Comparison of ENCODE assay signal across 26 cellular contexts in genomic region chr2:205543937-205544702, GRCh38.
DNase-seq lines count a peak whose midpoint lies in the region; ATAC-seq, FAIRE-seq and TF ChIP-seq lines count a peak whose summit lies in the region.
"Had no signal": no experiment of that assay in that cellular context is flagged by ENCODE, and none has a peak within 500 bp of the region (broad histone marks: within the 10 kb centered on the region; RNA-seq: fewer than 3 reads in every experiment).

No MANE protein-coding gene starts in this region.

- H3K9me3 ChIP-seq in neural cell (ENCODE audit: low read length), result no peaks in the 10 kb centered on the region
- H3K9me3 ChIP-seq: prostate gland had no signal

- H3K27me3 ChIP-seq in neural cell (ENCODE audit: insufficient read depth, low read depth, low read length), result no peaks in the 10 kb centered on the region

- H3K9ac ChIP-seq in neural cell (ENCODE audit: low read length), result peak overlapping the region; percentile 38

- no peak overlapping the region for H3K4me3 Mint-ChIP-seq in activated T-helper 17 cell treated with anti-CD3 and anti-CD28 coated beads, Interleukin-2, amount 50 U/mL, for 72 hours
- H3K4me3 Mint-ChIP-seq: central memory CD8-positive, alpha-beta T cell; H9; nephron progenitor cell; T-helper 1 cell treated with Interleukin-12 subunit alpha and Interleukin-12 subunit beta and Interleukin-4 antibody, amounts not matched to agents 30 μg/mL and 1 μg/mL, for 36 hours had no signal

- TF ChIP-seq CTCF in neural cell (IDR thresholded peaks at IDR 0.05; ENCODE audit: poor library complexity, severe bottlenecking), result no peak

- peak; percentile 32 for DNase-seq in NCI-H2227 (lab: John Stamatoyannopoulos, UW; ENCODE audit: unreplicated experiment)
- DNase-seq in NCI-H2227 treated with DMSO at 0.1 percent for 48 hours (lab: John Stamatoyannopoulos, UW), result no peak
- DNase-seq in HCEC 1CT, result peak; percentile 15
- DNase-seq in HTR-8/SVneo (ENCODE audit: insufficient read length, low spot score), result no peak
- no peak for DNase-seq in stimulated activated CD4-positive, alpha-beta T cell treated with anti-CD3 and anti-CD28 coated beads, Interleukin-2, amount 100 ng/mL, for 24 hours
- DNase-seq: activated CD8-positive, alpha-beta memory T cell treated with anti-CD3 and anti-CD28 coated beads for 24 hours; H9; left cardiac atrium; NCI-H187 treated with DMSO at 0.1 percent for 48 hours; NCI-H510A; nephron progenitor cell; PC-3; SHP77 treated with DMSO at 0.1 percent for 48 hours; small intestine; stimulated activated CD4-positive, alpha-beta T cell treated with anti-CD3 and anti-CD28 coated beads, Interleukin-4, amount 100 ng/mL, for 1 hour; WERI-Rb-1 had no signal

- no peaks in the 10 kb centered on the region for H3K27me3 Mint-ChIP-seq in activated T-helper 17 cell treated with anti-CD3 and anti-CD28 coated beads, Interleukin-2, amount 50 U/mL, for 72 hours
- H3K27me3 Mint-ChIP-seq: central memory CD8-positive, alpha-beta T cell had no signal

- peak; percentile 94 for TF ChIP-seq EP300 in neural cell (conservative IDR thresholded peaks at IDR 0.05; ENCODE audit: poor library complexity, severe bottlenecking)

- no peaks in the 10 kb centered on the region for H3F3A ChIP-seq in neural cell (ENCODE audit: insufficient read depth, low read length, poor library complexity, severe bottlenecking)

- H3K36me3 ChIP-seq in neural cell (ENCODE audit: insufficient read depth, low read length), result no peaks in the 10 kb centered on the region
- H3K36me3 ChIP-seq: prostate gland, WERI-Rb-1 had no signal

- H3K36me3 Mint-ChIP-seq in activated T-helper 17 cell treated with anti-CD3 and anti-CD28 coated beads, Interleukin-2, amount 50 U/mL, for 72 hours (ENCODE audit: low read depth), result no peaks in the 10 kb centered on the region

- no peaks in the 10 kb centered on the region for H3K9me2 ChIP-seq in neural cell (ENCODE audit: insufficient read depth, low read length)

- no peaks in the 10 kb centered on the region for H3K4me1 Mint-ChIP-seq in activated T-helper 17 cell treated with anti-CD3 and anti-CD28 coated beads, Interleukin-2, amount 50 U/mL, for 72 hours
- H3K4me1 Mint-ChIP-seq: central memory CD8-positive, alpha-beta T cell had no signal

- ATAC-seq in activated T-helper 17 cell treated with anti-CD3 and anti-CD28 coated beads, Interleukin-2, amount 50 U/mL, for 72 hours (replicated peaks), result peak; percentile 85
- no peak for ATAC-seq in GM19351 (IDR thresholded peaks at IDR 0.05; ENCODE audit: unreplicated experiment)
- ATAC-seq: left cardiac atrium, PC-3 had no signal

- no peaks in the 10 kb centered on the region for H3K79me2 ChIP-seq in neural cell (replicated peaks; ENCODE audit: insufficient read depth, low read length)

- H3K4me3 ChIP-seq in neural cell (ENCODE audit: low read length), result peak overlapping the region; percentile 30
- H3K4me3 ChIP-seq: prostate gland had no signal

- peak overlapping the region; percentile 85 for H3K27ac ChIP-seq in neural cell (ENCODE audit: low read length)
- H3K27ac ChIP-seq: C4-2B, prostate gland, WERI-Rb-1 had no signal

- no peak for FAIRE-seq in HTR-8/SVneo (lab: Jason Lieb, UNC)
- FAIRE-seq: A204.1, GM12892, small intestine, urothelium cell line had no signal

- no peak overlapping the region for H2AFZ ChIP-seq in neural cell (ENCODE audit: low read depth, low read length)

- no peak for TF ChIP-seq RAD21 in neural cell (conservative IDR thresholded peaks at IDR 0.05)

- H3K27ac Mint-ChIP-seq in activated T-helper 17 cell treated with anti-CD3 and anti-CD28 coated beads, Interleukin-2, amount 50 U/mL, for 72 hours, result peak overlapping the region; percentile 22
- H3K27ac Mint-ChIP-seq: H9; nephron progenitor cell; T-helper 1 cell treated with Interleukin-12 subunit alpha and Interleukin-12 subunit beta and Interleukin-4 antibody, amounts not matched to agents 30 μg/mL and 1 μg/mL, for 36 hours had no signal

- H4K20me1 ChIP-seq in neural cell (ENCODE audit: insufficient read depth), result no peaks in the 10 kb centered on the region

- no peaks in the 10 kb centered on the region for H3K9me3 Mint-ChIP-seq in activated T-helper 17 cell treated with anti-CD3 and anti-CD28 coated beads, Interleukin-2, amount 50 U/mL, for 72 hours
- H3K9me3 Mint-ChIP-seq: central memory CD8-positive, alpha-beta T cell; H9; nephron progenitor cell; T-helper 1 cell treated with Interleukin-12 subunit alpha and Interleukin-12 subunit beta and Interleukin-4 antibody, amounts not matched to agents 30 μg/mL and 1 μg/mL, for 36 hours had no signal

- peak overlapping the region; percentile 25 for H3K4me2 ChIP-seq in neural cell (ENCODE audit: low read length)

TF ChIP-seq in neural cell, 6 proteins besides CTCF, POLR2A, EP300 and RAD21:
- TF ChIP-seq POLR2AphosphoS5 (IDR thresholded peaks at IDR 0.05) (peak; percentile 51), MXI1 (conservative IDR thresholded peaks at IDR 0.05; ENCODE audit: poor library complexity, severe bottlenecking) (peak; percentile 51), REST (IDR thresholded peaks at IDR 0.05; ENCODE audit: borderline replicate concordance) (peak; percentile 98), TAF1 (IDR thresholded peaks at IDR 0.05; ENCODE audit: low read depth) (no peak), EZH2 (IDR thresholded peaks at IDR 0.05; ENCODE audit: borderline replicate concordance, insufficient read depth, low read length, poor library complexity, severe bottlenecking) (no peak), SMC3 (conservative IDR thresholded peaks at IDR 0.05; ENCODE audit: poor library complexity) (peak; percentile 41)
TF ChIP-seq in neural cell: peak in this region for 4.

Comparison
In these comparisons a context has a peak if more than half of its experiments do, and no peak if none do; other contexts are left out.
1. DNase-seq: peak in NCI-H2227 (single experiment) and HCEC 1CT (single experiment); none in NCI-H2227 treated with DMSO at 0.1 percent for 48 hours (single experiment), HTR-8/SVneo (single experiment) and stimulated activated CD4-positive, alpha-beta T cell treated with anti-CD3 and anti-CD28 coated beads, Interleukin-2, amount 100 ng/mL, for 24 hours (0 of 2).